Comparison of ENCODE assay signal across 15 cellular contexts in the genomic region with DNA sequence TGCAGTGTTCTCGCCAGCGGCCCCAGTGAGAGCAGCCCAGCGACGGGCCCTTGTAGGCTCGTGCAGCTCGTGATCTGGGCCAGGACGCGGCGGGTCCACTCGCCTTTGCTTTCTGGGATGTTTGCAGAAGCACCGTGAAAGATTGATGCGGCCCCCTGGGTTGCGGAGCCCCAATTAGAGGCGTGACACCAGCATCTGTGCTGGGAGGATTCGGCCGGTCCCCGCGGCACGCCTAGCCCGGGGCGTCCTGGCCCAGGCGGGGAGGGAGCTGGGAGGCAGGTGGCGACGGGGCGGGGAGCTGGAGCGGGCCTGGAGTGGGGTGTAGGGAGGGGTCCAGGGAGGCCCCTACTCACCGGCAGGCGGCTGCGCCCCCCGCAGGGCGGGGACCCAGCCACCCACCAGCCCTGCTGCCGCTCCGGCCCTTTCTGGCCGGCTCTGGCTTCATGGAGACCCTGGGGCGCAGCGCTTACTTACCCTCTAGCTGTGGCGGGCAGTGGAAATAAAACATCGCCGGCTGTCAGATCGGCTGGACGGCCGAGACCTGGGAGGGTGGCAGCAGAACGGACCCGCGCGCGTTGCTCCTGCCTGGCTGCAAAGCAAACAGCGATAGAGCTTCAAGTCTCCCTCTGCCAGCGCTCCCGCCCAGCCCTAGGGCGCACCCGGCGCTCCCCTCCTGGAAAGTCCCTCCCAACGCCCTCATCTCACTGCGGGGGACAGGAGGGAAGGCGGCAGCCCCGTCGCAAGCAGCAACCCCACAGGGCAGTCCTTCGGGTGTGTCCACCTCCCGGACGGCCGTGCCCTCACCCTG. TPM values are rescaled to one million over a fixed set of nuclear protein-coding genes. Genes with fewer than 3 reads are reported as not detected.
DNase-seq lines count a peak whose midpoint lies in the region; ATAC-seq lines count a peak whose summit lies in the region.
"Had no signal": no experiment of that assay in that cellular context is flagged by ENCODE, and none has a peak within 500 bp of the region (broad histone marks: within the 10 kb centered on the region; RNA-seq: fewer than 3 reads in every experiment).

No MANE protein-coding gene starts in this region.

- H3K27ac ChIP-seq in iPS-20b (ENCODE audit: low read length) = no peak overlapping the region

- H3K9me3 ChIP-seq in iPS-20b (ENCODE audit: insufficient read depth, low read depth, low read length) = no peaks in the 10 kb centered on the region

- no peak overlapping the region for H3K27ac Mint-ChIP-seq in stimulated activated memory B cell treated with anti-CD40 and anti-IgM and Interleukin-4, amounts not matched to agents 10 μg/mL and 1 μg/mL and 100 μg/mL, for 72 hours
- H3K27ac Mint-ChIP-seq: naive B cell had no signal

- peaks cover 93% of the 10 kb centered on the region for H3K27me3 Mint-ChIP-seq in stimulated activated memory B cell treated with anti-CD40 and anti-IgM and Interleukin-4, amounts not matched to agents 10 μg/mL and 1 μg/mL and 100 μg/mL, for 72 hours

- H3K9me3 Mint-ChIP-seq in stimulated activated memory B cell treated with anti-CD40 and anti-IgM and Interleukin-4, amounts not matched to agents 10 μg/mL and 1 μg/mL and 100 μg/mL, for 72 hours = no peaks in the 10 kb centered on the region

- DNase-seq in NCI-H82 (lab: John Stamatoyannopoulos, UW) = peak; percentile 40
- no peak for DNase-seq in NCI-H82 treated with DMSO at 0.1 percent for 48 hours (lab: John Stamatoyannopoulos, UW; ENCODE audit: unreplicated experiment)
- DNase-seq in SK-N-DZ (ENCODE audit: low spot score) = peak; percentile 50
- DNase-seq in LoVo (ENCODE audit: low spot score) = no peak
- DNase-seq in H4 (ENCODE audit: low spot score) = no peak
- DNase-seq: ACHN; activated CD4-positive, alpha-beta T cell treated with anti-CD3 and anti-CD28 coated beads, Interleukin-2, amount 50 U/mL, for 48 hours; naive B cell; NCI-H187 had no signal

- peak overlapping the region; percentile 39 for H3K4me3 Mint-ChIP-seq in stimulated activated memory B cell treated with anti-CD40 and anti-IgM and Interleukin-4, amounts not matched to agents 10 μg/mL and 1 μg/mL and 100 μg/mL, for 72 hours

- H3K27me3 ChIP-seq in iPS-20b (ENCODE audit: insufficient read depth, low read length) = peaks cover 100% of the 10 kb centered on the region

- no peaks in the 10 kb centered on the region for H3K36me3 Mint-ChIP-seq in stimulated activated memory B cell treated with anti-CD40 and anti-IgM and Interleukin-4, amounts not matched to agents 10 μg/mL and 1 μg/mL and 100 μg/mL, for 72 hours

- no peaks in the 10 kb centered on the region for H3K36me3 ChIP-seq in iPS-20b (ENCODE audit: insufficient read depth, low read depth, low read length)

- peaks cover 15% of the 10 kb centered on the region for H3K4me1 ChIP-seq in iPS-20b (ENCODE audit: insufficient read depth, low read length)

- peaks cover 19% of the 10 kb centered on the region for H3K4me1 Mint-ChIP-seq in stimulated activated memory B cell treated with anti-CD40 and anti-IgM and Interleukin-4, amounts not matched to agents 10 μg/mL and 1 μg/mL and 100 μg/mL, for 72 hours

- H3K4me3 ChIP-seq in iPS-20b (ENCODE audit: low read length) = peak overlapping the region; percentile 66

- H3K9ac ChIP-seq in iPS-20b (ENCODE audit: low read depth, low read length) = no peak overlapping the region

- peak; percentile 27 for ATAC-seq in stimulated activated memory B cell treated with anti-CD40 and anti-IgM and Interleukin-4, amounts not matched to agents 10 μg/mL and 1 μg/mL and 100 μg/mL, for 72 hours
- no peak for ATAC-seq in HG03280 (IDR thresholded peaks at IDR 0.05; ENCODE audit: unreplicated experiment)

RNA-seq across cellular contexts. Expression of gene DRGX, which starts 0.8 kb away (rescaled TPM):
- polyA plus RNA-seq in SK-N-DZ (2014; cell fraction: cytosol; rRNA removed) = 2.2 and 8.5 TPM in 2 replicates
- polyA plus RNA-seq in SK-N-DZ (2014; cell fraction: nucleus; rRNA removed) = 1.8 and 2.8 TPM in 2 replicates
- not detected in 2 replicates for total RNA-seq in H4 (2014; rRNA removed; shearing (Covaris generic))
- total RNA-seq: bronchial epithelial cell; T-helper 2 cell treated with Interferon-gamma antibody and Interleukin-4, amounts not matched to agents 100 ng/mL and 5 ng/mL, for 36 hours; ureter had no signal

Comparison
In these comparisons a context has a peak if more than half of its experiments do, and no peak if none do; other contexts are left out.
1. DNase-seq: peak in NCI-H82 (single experiment) and SK-N-DZ (single experiment); none in NCI-H82 treated with DMSO at 0.1 percent for 48 hours (single experiment), LoVo (single experiment) and H4 (single experiment).